ENCODE assay signal across 8 cellular contexts in genomic region chr10:110303681-110304080, GRCh38. TPM values are rescaled to one million over a fixed set of nuclear protein-coding genes. Genes with fewer than 3 reads are reported as not detected.
DNase-seq lines count a peak whose midpoint lies in the region; ATAC-seq and TF ChIP-seq lines count a peak whose summit lies in the region.

No MANE protein-coding gene starts in this region.

- H3F3A ChIP-seq in neural cell (ENCODE audit: insufficient read depth, low read length, poor library complexity, severe bottlenecking), result no peaks in the 10 kb centered on the region

- H4K20me1 ChIP-seq in BLaER1 (peaks cover 58% of the 10 kb centered on the region), neural cell (ENCODE audit: insufficient read depth) (no peaks in the 10 kb centered on the region)

- ATAC-seq in HG03520 (IDR thresholded peaks at IDR 0.05; ENCODE audit: unreplicated experiment) (no peak), GM18873 (IDR thresholded peaks at IDR 0.05; ENCODE audit: low FRiP score, unreplicated experiment) (no peak)

- H3K79me2 ChIP-seq in neural cell (replicated peaks; ENCODE audit: insufficient read depth, low read length), result peaks cover 45% of the 10 kb centered on the region

- H3K36me3 ChIP-seq in BLaER1 (peaks cover 45% of the 10 kb centered on the region), MG63 (peaks cover 51% of the 10 kb centered on the region), ectodermal cell (ENCODE audit: control insufficient read depth, insufficient read depth, low read length) (peaks cover 23% of the 10 kb centered on the region), neural cell (ENCODE audit: insufficient read depth, low read length) (peaks cover 17% of the 10 kb centered on the region)

- H3K27ac ChIP-seq in BLaER1, result peak overlapping the region; percentile 96
- H3K27ac ChIP-seq in ectodermal cell (ENCODE audit: insufficient read depth, low read depth, low read length, poor library complexity, severe bottlenecking), result no peak overlapping the region
- H3K27ac ChIP-seq in neural cell (ENCODE audit: low read length), result peak overlapping the region; percentile 90

- TF ChIP-seq EP300 in neural cell (conservative IDR thresholded peaks at IDR 0.05; ENCODE audit: poor library complexity, severe bottlenecking), result no peak

- peak overlapping the region; percentile 91 for H3K4me2 ChIP-seq in BLaER1
- peak overlapping the region; percentile 96 for H3K4me2 ChIP-seq in neural cell (ENCODE audit: low read length)

- peak overlapping the region; percentile 98 for H3K9ac ChIP-seq in BLaER1
- peak overlapping the region; percentile 92 for H3K9ac ChIP-seq in neural cell (ENCODE audit: low read length)

- 14 to 15% methylated on average over 4 of the region's 4 CpGs for WGBS in ectodermal cell, 2 experiments

- H3K4me3 ChIP-seq in BLaER1 (peak overlapping the region; percentile 92), MG63 (peak overlapping the region; percentile 82), ectodermal cell (ENCODE audit: insufficient read depth, low read depth, low read length) (peak overlapping the region; percentile 76), neural cell (ENCODE audit: low read length) (peak overlapping the region; percentile 90)

- no peaks in the 10 kb centered on the region for H3K9me2 ChIP-seq in neural cell (ENCODE audit: insufficient read depth, low read length)

- H3K9me3 ChIP-seq in BLaER1 (no peaks in the 10 kb centered on the region), MG63 (no peaks in the 10 kb centered on the region), ectodermal cell (ENCODE audit: control insufficient read depth, low read length) (no peaks in the 10 kb centered on the region), neural cell (ENCODE audit: low read length) (no peaks in the 10 kb centered on the region)

- DNase-seq in MG63 (no peak), mesenteric fat pad (ENCODE audit: low spot score) (no peak), iPS-NIHi7 (ENCODE audit: extremely low spot score) (no peak)

- H3K4me1 ChIP-seq in BLaER1, result peaks cover 30% of the 10 kb centered on the region
- H3K4me1 ChIP-seq in ectodermal cell (ENCODE audit: control insufficient read depth, insufficient read depth, low read length), result peaks cover 11% of the 10 kb centered on the region

- no peak overlapping the region for H2AFZ ChIP-seq in neural cell (ENCODE audit: low read depth, low read length)

- no peak for TF ChIP-seq CTCF in neural cell (IDR thresholded peaks at IDR 0.05; ENCODE audit: poor library complexity, severe bottlenecking)

- TF ChIP-seq RAD21 in neural cell (conservative IDR thresholded peaks at IDR 0.05), result no peak

- H3K27me3 ChIP-seq in BLaER1 (no peaks in the 10 kb centered on the region), MG63 (no peaks in the 10 kb centered on the region), ectodermal cell (ENCODE audit: control insufficient read depth, insufficient read depth, low read length, poor library complexity, severe bottlenecking) (no peaks in the 10 kb centered on the region), neural cell (ENCODE audit: insufficient read depth, low read depth, low read length) (no peaks in the 10 kb centered on the region)

TF ChIP-seq in neural cell, 6 proteins besides CTCF, POLR2A, EP300 and RAD21:
- TF ChIP-seq MXI1 (conservative IDR thresholded peaks at IDR 0.05; ENCODE audit: poor library complexity, severe bottlenecking) (no peak), REST (IDR thresholded peaks at IDR 0.05; ENCODE audit: borderline replicate concordance) (no peak), TAF1 (IDR thresholded peaks at IDR 0.05; ENCODE audit: low read depth) (no peak), POLR2AphosphoS5 (IDR thresholded peaks at IDR 0.05) (no peak), EZH2 (IDR thresholded peaks at IDR 0.05; ENCODE audit: borderline replicate concordance, insufficient read depth, low read length, poor library complexity, severe bottlenecking) (no peak), SMC3 (conservative IDR thresholded peaks at IDR 0.05; ENCODE audit: poor library complexity) (no peak)

RNA-seq across cellular contexts. Expression of gene SMNDC1, which starts 1.0 kb away (rescaled TPM):
- total RNA-seq in MG63 (2014; rRNA removed; shearing (Covaris generic); ENCODE audit: low replicate concordance), result 5.1 and 14.6 TPM in 2 replicates
- 39.1 TPM for polyA plus RNA-seq in ectodermal cell (2013, experiment 1 of 4)
- polyA plus RNA-seq in ectodermal cell (2013, experiment 2 of 4), result 36.6 TPM
- 28.9 TPM for polyA plus RNA-seq in ectodermal cell (2013, experiment 3 of 4)
- 31.7 TPM for polyA plus RNA-seq in ectodermal cell (2013, experiment 4 of 4)
- 17.5 and 25.9 TPM in 2 replicates for polyA plus RNA-seq in neural cell
- polyA minus RNA-seq in neural cell, result 25.6 and 26.9 TPM in 2 replicates
- total RNA-seq in mesenteric fat pad, result 26.1 TPM
